In the genomic region with DNA sequence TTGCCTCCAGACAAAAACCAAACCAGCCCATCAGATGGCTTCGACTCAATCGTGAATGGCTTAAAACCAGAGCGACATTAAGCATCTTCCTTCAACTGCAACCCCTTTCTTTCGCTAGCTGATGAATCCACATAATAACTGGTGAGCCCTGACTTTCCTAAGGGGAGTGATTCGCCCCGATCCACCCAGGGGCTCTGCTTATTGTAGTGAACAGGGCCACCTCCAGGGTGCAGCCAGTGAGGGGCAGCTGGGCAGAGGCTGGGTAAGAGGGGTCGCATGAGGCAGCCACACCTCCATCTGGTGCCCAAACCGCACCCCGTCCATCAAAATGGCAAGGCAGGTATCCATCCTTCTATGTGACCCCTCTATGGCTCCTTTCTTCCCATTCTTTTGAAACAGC, we compare ENCODE assay signal across 18 cellular contexts. TPM values are rescaled to one million over a fixed set of nuclear protein-coding genes. Genes with fewer than 3 reads are reported as not detected.
DNase-seq lines count a peak whose midpoint lies in the region; ATAC-seq and TF ChIP-seq lines count a peak whose summit lies in the region.
"Had no signal": no experiment of that assay in that cellular context is flagged by ENCODE, and none has a peak within 500 bp of the region (broad histone marks: within the 10 kb centered on the region; RNA-seq: fewer than 3 reads in every experiment).

No MANE protein-coding gene starts in this region.

- H3K27ac Mint-ChIP-seq in type B pancreatic cell = peak overlapping the region; percentile 35

- no peak for TF ChIP-seq CTCF in SK-N-SH (IDR thresholded peaks at IDR 0.05)
- TF ChIP-seq CTCF in type B pancreatic cell (conservative IDR thresholded peaks at IDR 0.05) = no peak

- WGBS in SK-N-SH (ENCODE audit: low lambda C conversion rate) = 93% methylated on average over 9 of the region's 9 CpGs
- WGBS in mesodermal cell (ENCODE audit: insufficient coverage in 2 of 2), 2 experiments = 86 to 92% methylated on average over 9 of the region's 9 CpGs

- no peaks in the 10 kb centered on the region for H3K4me1 Mint-ChIP-seq in type B pancreatic cell (ENCODE audit: unreplicated experiment)

- H3K27me3 ChIP-seq in SK-N-SH (ENCODE audit: insufficient read depth) = no peaks in the 10 kb centered on the region

- no peaks in the 10 kb centered on the region for H3K9me2 ChIP-seq in SK-N-SH

- peak overlapping the region in 1 of 2 experiments; percentile 81 for H3K27ac ChIP-seq in SK-N-SH (ENCODE audit: low read depth in 2 of 2, low read length in 1 of 2)
- peak overlapping the region; percentile 49 for H3K27ac ChIP-seq in cingulate gyrus (ENCODE audit: low read depth, low read length)
- peak overlapping the region; percentile 23 for H3K27ac ChIP-seq in mesodermal cell (ENCODE audit: low read depth, low read length, severe bottlenecking)
- H3K27ac ChIP-seq: 22Rv1 had no signal

- no peaks in the 10 kb centered on the region for H3K9me3 ChIP-seq in SK-N-SH
- H3K9me3 ChIP-seq in mesodermal cell (ENCODE audit: control insufficient read depth, low read length) = no peaks in the 10 kb centered on the region

- no peak for TF ChIP-seq RAD21 in SK-N-SH (IDR thresholded peaks at IDR 0.05; ENCODE audit: low read length)

- H2AFZ ChIP-seq in SK-N-SH (ENCODE audit: low read depth) = no peak overlapping the region

- H3K9ac ChIP-seq in SK-N-SH = no peak overlapping the region

- H3K4me3 Mint-ChIP-seq in type B pancreatic cell = no peak overlapping the region

- DNase-seq in SK-N-SH = no peak
- no peak for DNase-seq in type B pancreatic cell (ENCODE audit: extremely low spot score, unreplicated experiment)
- no peak for DNase-seq in activated T-cell treated with anti-CD3 and anti-CD28 coated beads for 4 hours
- DNase-seq: activated CD4-positive, CD25-positive, alpha-beta regulatory T cell treated with anti-CD3 and anti-CD28 coated beads, Interleukin-2, amount 50 U/mL, for 72 hours; C1 segment of cervical spinal cord; NCI-H1417; NCI-H82; occipital lobe; right cardiac atrium had no signal

- H3K4me3 ChIP-seq in SK-N-SH (ENCODE audit: low read depth in 2 of 2, low read length in 1 of 2) (no peak overlapping the region), mesodermal cell (ENCODE audit: extremely low read depth, insufficient read depth, low read length, poor library complexity, severe bottlenecking) (no peak overlapping the region)

- peaks cover 2 to 21% of the 10 kb centered on the region in 2 experiments; a peak in 3 of 4 replicates for H3K4me1 ChIP-seq in SK-N-SH (ENCODE audit: control insufficient read depth in 1 of 2, insufficient read depth in 2 of 2, low read depth in 1 of 2, low read length in 1 of 2)
- H3K4me1 ChIP-seq in mesodermal cell (ENCODE audit: control insufficient read depth, insufficient read depth, low read length, poor library complexity, severe bottlenecking) = peaks cover 16% of the 10 kb centered on the region

- CTCF ChIA-PET in SK-N-SH (lab: Yijun Ruan, JAX) = no interaction called here

- peak; percentile 8; the same call in 1 of the 3 replicates for ATAC-seq in SK-N-SH treated with all-trans-retinoic acid at 6 μM for 48 hours
- ATAC-seq in GM18498 (IDR thresholded peaks at IDR 0.05; ENCODE audit: unreplicated experiment) = no peak
- ATAC-seq in GM21515 (IDR thresholded peaks at IDR 0.05; ENCODE audit: unreplicated experiment) = no peak
- ATAC-seq: Panc1 had no signal

- H3K4me2 ChIP-seq in SK-N-SH = no peak overlapping the region

- H4K20me1 ChIP-seq in SK-N-SH (ENCODE audit: insufficient read depth) = no peaks in the 10 kb centered on the region

- H3K36me3 Mint-ChIP-seq in type B pancreatic cell = peaks cover 4% of the 10 kb centered on the region

- H3K36me3 ChIP-seq in SK-N-SH (replicated peaks in 1 of 2; ENCODE audit: control insufficient read depth in 1 of 2, insufficient read depth in 2 of 2, low read length in 1 of 2) = peaks cover 12 to 28% of the 10 kb centered on the region in 2 experiments
- H3K36me3 ChIP-seq in mesodermal cell (ENCODE audit: control insufficient read depth, insufficient read depth, low read length) = peaks cover 44% of the 10 kb centered on the region

- POLR2A ChIA-PET in SK-N-SH (lab: Yijun Ruan, JAX) = no interaction called here

- no peak for TF ChIP-seq EP300 in SK-N-SH (IDR thresholded peaks at IDR 0.05; ENCODE audit: borderline replicate concordance in 1 of 2, low read depth in 1 of 2, low read length in 1 of 2)

- H3K79me2 ChIP-seq in SK-N-SH (ENCODE audit: insufficient read depth) = no peaks in the 10 kb centered on the region

- no peaks in the 10 kb centered on the region for H3K27me3 Mint-ChIP-seq in type B pancreatic cell

- peaks cover 5% of the 10 kb centered on the region for H3K9me3 Mint-ChIP-seq in type B pancreatic cell

- peaks cover 38% of the 10 kb centered on the region for H3F3A ChIP-seq in SK-N-SH (replicated peaks; ENCODE audit: insufficient read depth)

TF ChIP-seq in SK-N-SH treated with all-trans-retinoic acid at 6 μM for 48 hours, 23 proteins besides CTCF, POLR2A, EP300 and RAD21:
- TF ChIP-seq ZFP3 (CRISPR knock-in tag; IDR thresholded peaks at IDR 0.05) (no peak), ZNF565 (CRISPR knock-in tag; conservative IDR thresholded peaks at IDR 0.05; ENCODE audit: low read depth) (no peak), OSR1 (CRISPR knock-in tag; IDR thresholded peaks at IDR 0.05) (no peak), SNAI2 (CRISPR knock-in tag; IDR thresholded peaks at IDR 0.05) (no peak)
- TF ChIP-seq, protein P1, sequence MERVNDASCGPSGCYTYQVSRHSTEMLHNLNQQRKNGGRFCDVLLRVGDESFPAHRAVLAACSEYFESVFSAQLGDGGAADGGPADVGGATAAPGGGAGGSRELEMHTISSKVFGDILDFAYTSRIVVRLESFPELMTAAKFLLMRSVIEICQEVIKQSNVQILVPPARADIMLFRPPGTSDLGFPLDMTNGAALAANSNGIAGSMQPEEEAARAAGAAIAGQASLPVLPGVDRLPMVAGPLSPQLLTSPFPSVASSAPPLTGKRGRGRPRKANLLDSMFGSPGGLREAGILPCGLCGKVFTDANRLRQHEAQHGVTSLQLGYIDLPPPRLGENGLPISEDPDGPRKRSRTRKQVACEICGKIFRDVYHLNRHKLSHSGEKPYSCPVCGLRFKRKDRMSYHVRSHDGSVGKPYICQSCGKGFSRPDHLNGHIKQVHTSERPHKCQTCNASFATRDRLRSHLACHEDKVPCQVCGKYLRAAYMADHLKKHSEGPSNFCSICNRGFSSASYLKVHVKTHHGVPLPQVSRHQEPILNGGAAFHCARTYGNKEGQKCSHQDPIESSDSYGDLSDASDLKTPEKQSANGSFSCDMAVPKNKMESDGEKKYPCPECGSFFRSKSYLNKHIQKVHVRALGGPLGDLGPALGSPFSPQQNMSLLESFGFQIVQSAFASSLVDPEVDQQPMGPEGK (CRISPR knock-in tag; IDR thresholded peaks at IDR 0.05; ENCODE audit: borderline replicate concordance) = no peak

TF ChIP-seq in SK-N-SH, 30 proteins besides CTCF, POLR2A, EP300 and RAD21:
- TF ChIP-seq TAF1 (IDR thresholded peaks at IDR 0.05; ENCODE audit: borderline replicate concordance, low read depth, low read length) (no peak), RCOR1 (IDR thresholded peaks at IDR 0.05; ENCODE audit: low read length) (no peak), POLR2AphosphoS5 (IDR thresholded peaks at IDR 0.05; ENCODE audit: low read depth, low read length) (no peak)

RNA-seq across cellular contexts. Expression of a gene that starts 38.0 kb away (rescaled TPM):
- polyA plus RNA-seq in SK-N-SH (2012; rRNA removed) = 26.1 and 27.0 TPM in 2 replicates
- 35.4 and 41.2 TPM in 2 replicates for polyA plus RNA-seq in SK-N-SH (2012; cell fraction: cytosol; rRNA removed)
- 16.6 and 24.0 TPM in 2 replicates for polyA plus RNA-seq in SK-N-SH (2012; cell fraction: nucleus; rRNA removed)
- polyA plus RNA-seq in mesodermal cell (2013, experiment 1 of 2) = 21.8 TPM
- polyA plus RNA-seq in mesodermal cell (2013, experiment 2 of 2) = 20.2 TPM
- 25.7 and 40.5 TPM in 2 replicates for total RNA-seq in type B pancreatic cell (ENCODE audit: low replicate concordance)

RNA-seq across cellular contexts. Expression of a gene that starts 43.6 kb away (rescaled TPM):
- 0.51 and 0.86 TPM in 2 replicates for polyA plus RNA-seq in SK-N-SH (2012; rRNA removed)
- polyA plus RNA-seq in SK-N-SH (2012; cell fraction: cytosol; rRNA removed) = 0.35 and 0.46 TPM in 2 replicates
- 1.9 and 3.1 TPM in 2 replicates for polyA plus RNA-seq in SK-N-SH (2012; cell fraction: nucleus; rRNA removed)
- not detected for polyA plus RNA-seq in mesodermal cell (2013, experiment 1 of 2)
- polyA plus RNA-seq in mesodermal cell (2013, experiment 2 of 2) = not detected
- not detected in 2 replicates for total RNA-seq in type B pancreatic cell (ENCODE audit: low replicate concordance)
- total RNA-seq: fibroblast of villous mesenchyme, kidney epithelial cell, occipital lobe had no signal
